In genomic region chr4:55170462-55170861, GRCh38 we compare ENCODE assay signal across 19 cellular contexts. TPM values are rescaled to one million over a fixed set of nuclear protein-coding genes. Genes with fewer than 3 reads are reported as not detected.
"Had no signal": no experiment of that assay in that cellular context is flagged by ENCODE, and none has a peak within 500 bp of the region (broad histone marks: within the 10 kb centered on the region; RNA-seq: fewer than 3 reads in every experiment).

No MANE protein-coding gene starts in this region.

- H3K9me3 ChIP-seq: gastrocnemius medialis, pancreas, stomach, thoracic aorta, transverse colon had no signal

- ATAC-seq: gastrocnemius medialis; natural killer cell treated with Interleukin-12 subunit alpha and Interleukin-12 subunit beta and Interleukin-15 and Interleukin-18, amount 100 ng/mL, for 72 hours; pancreas; right cardiac atrium had no signal

- H3K4me3 Mint-ChIP-seq: mesothelial cell of epicardium; natural killer cell treated with Interleukin-12 subunit alpha and Interleukin-12 subunit beta and Interleukin-15 and Interleukin-18, amount 100 ng/mL, for 72 hours had no signal

- DNase-seq: effector memory CD4-positive, alpha-beta T cell; gastrocnemius medialis; heart right ventricle; hypothalamus; kidney glomerular epithelial cell; occipital lobe; pancreas; small intestine; stimulated activated CD4-positive, alpha-beta T cell treated with anti-CD3 and anti-CD28 coated beads, Interleukin-12 subunit alpha, Interleukin-12 subunit beta, amount 100 ng/mL, for 4 hours; stimulated activated naive CD4-positive, alpha-beta T cell; stomach; substantia nigra; transverse colon had no signal

- H3K27ac ChIP-seq: gastrocnemius medialis, heart right ventricle, pancreas, stomach, thoracic aorta, transverse colon had no signal

- H3K36me3 ChIP-seq: gastrocnemius medialis, heart right ventricle, pancreas, stomach, thoracic aorta, transverse colon had no signal

- H3K27ac Mint-ChIP-seq: mesothelial cell of epicardium; natural killer cell treated with Interleukin-12 subunit alpha and Interleukin-12 subunit beta and Interleukin-15 and Interleukin-18, amount 100 ng/mL, for 72 hours; progenitor cell of endocrine pancreas had no signal

- H3K4me1 ChIP-seq: pancreas, stomach, transverse colon had no signal

- H3K36me3 Mint-ChIP-seq: mesothelial cell of epicardium; natural killer cell treated with Interleukin-12 subunit alpha and Interleukin-12 subunit beta and Interleukin-15 and Interleukin-18, amount 100 ng/mL, for 72 hours had no signal

- H3K27me3 Mint-ChIP-seq: progenitor cell of endocrine pancreas had no signal

- H3K4me3 ChIP-seq: gastrocnemius medialis, heart right ventricle, pancreas, stomach, thoracic aorta, transverse colon had no signal

- H3K27me3 ChIP-seq: gastrocnemius medialis, heart right ventricle, pancreas, stomach, transverse colon had no signal

RNA-seq across cellular contexts. Expression of gene KDR, which starts 45.1 kb away (rescaled TPM):
- total RNA-seq: fibroblast of lung; natural killer cell treated with Interleukin-12 subunit alpha and Interleukin-12 subunit beta and Interleukin-15 and Interleukin-18, amount 100 ng/mL, for 72 hours had no signal
